ENCODE assay signal across 7 cellular contexts in the genomic region with DNA sequence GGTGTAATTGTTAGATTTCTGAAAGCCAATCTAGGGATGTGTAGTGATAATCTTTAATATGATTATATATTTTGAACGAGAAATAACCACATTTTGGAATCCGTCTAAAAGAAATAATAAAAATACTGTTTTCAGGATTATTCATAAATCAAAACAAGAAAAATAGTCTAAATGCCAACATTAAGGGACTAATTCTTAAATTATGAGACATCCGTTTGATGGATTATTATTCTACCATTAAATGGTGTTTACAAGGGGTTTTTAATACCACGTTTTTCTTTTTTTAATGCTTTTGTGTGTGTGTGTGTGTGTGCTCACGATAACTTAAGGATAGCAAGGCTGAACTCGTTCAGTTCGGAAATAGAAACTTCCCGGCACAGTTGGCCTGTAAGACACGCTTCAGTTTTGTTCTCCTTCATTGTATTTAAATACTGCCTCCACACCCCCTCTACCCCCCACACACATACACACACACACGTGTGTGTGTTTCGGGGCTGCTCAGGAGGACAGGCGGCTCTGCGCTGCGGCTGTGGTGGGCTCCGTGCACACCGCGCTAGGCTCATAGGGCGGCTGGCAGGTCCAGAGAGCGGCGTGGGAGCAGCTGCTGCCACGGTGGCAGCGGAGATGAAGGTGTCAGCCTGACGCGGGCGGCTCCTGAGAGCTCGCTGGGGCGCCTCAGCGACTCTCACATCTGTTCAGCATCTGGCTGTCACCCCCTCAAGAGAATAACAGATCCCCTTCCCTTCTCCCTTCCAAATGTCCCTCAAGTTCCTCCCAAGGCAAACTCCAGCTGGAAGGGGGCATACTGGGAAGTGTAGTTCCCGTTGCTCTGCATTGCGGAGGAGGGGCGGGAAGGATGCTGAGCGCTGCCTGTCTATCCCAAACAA. TPM values are rescaled to one million over a fixed set of nuclear protein-coding genes. Genes with fewer than 3 reads are reported as not detected.
A peak's percentile ranks its signal among the peaks of the same experiment; 100 is the strongest.
DNase-seq lines count a peak whose midpoint lies in the region; ATAC-seq and TF ChIP-seq lines count a peak whose summit lies in the region.

No MANE protein-coding gene starts in this region.

- no peak for TF ChIP-seq CTCF in HFF-Myc (IDR thresholded peaks at IDR 0.05; ENCODE audit: low read depth, low read length, missing control alignments)

- DNase-seq in HFF-Myc (ENCODE audit: extremely low read depth, low read depth) (no peak), T-cell (peak in 13 of 34 experiments; percentile 4 to 39 (median 20)), GF-D8 (lab: John Stamatoyannopoulos, UW) (no peak), NCI-H1436 (lab: John Stamatoyannopoulos, UW) (no peak)

- H3K27me3 Mint-ChIP-seq in T-cell: peaks cover 48 to 68% of the 10 kb centered on the region in 2 donors

- H3K9me3 ChIP-seq in duodenal mucosa (ENCODE audit: control insufficient read depth in 1 of 2, low read length in 2 of 2) (no peaks in the 10 kb centered on the region), muscle layer of duodenum (ENCODE audit: control insufficient read depth in 1 of 2, low read length in 2 of 2) (no peaks in the 10 kb centered on the region)

- POLR2A ChIA-PET in T-cell (lab: Charles Lee): interaction anchor here in 1 of 2 donors (0.6 kb wide), 1 partner anchor 32 kb away, joined by 4 read pairs; no protein-coding TSS in a partner anchor

- H3K4me1 Mint-ChIP-seq in T-cell: peaks cover 8 to 15% (median 14%) of the 10 kb centered on the region in 3 donors

- H3K27ac Mint-ChIP-seq in T-cell: no peak overlapping the region

- no peaks in the 10 kb centered on the region for H3K9me3 Mint-ChIP-seq in T-cell

- H3K27me3 ChIP-seq in duodenal mucosa (ENCODE audit: control insufficient read depth in 1 of 2, insufficient read depth in 2 of 2, low read length in 2 of 2) (peaks cover 30 to 48% of the 10 kb centered on the region in 2 donors), muscle layer of duodenum (ENCODE audit: low read depth, low read length) (peaks cover 17% of the 10 kb centered on the region)

- H3K4me3 ChIP-seq in HFF-Myc (replicated peaks; ENCODE audit: low read depth, low read length) (peak overlapping the region; percentile 28), duodenal mucosa (ENCODE audit: low read depth in 1 of 2, low read length in 2 of 2) (peak overlapping the region; percentile 42 to 52), muscle layer of duodenum (ENCODE audit: low read depth in 1 of 2, low read length in 2 of 2) (peak overlapping the region; percentile 34 to 59)

- no peak overlapping the region for H3K9ac ChIP-seq in duodenal mucosa (ENCODE audit: low read depth in 1 of 2, low read length in 2 of 2)

- no peaks in the 10 kb centered on the region for H3K36me3 ChIP-seq in duodenal mucosa (ENCODE audit: control insufficient read depth in 1 of 2, insufficient read depth in 2 of 2, low read length in 2 of 2)
- no peaks in the 10 kb centered on the region for H3K36me3 ChIP-seq in muscle layer of duodenum (ENCODE audit: control insufficient read depth in 1 of 2, insufficient read depth in 2 of 2, low read length in 2 of 2)

- H3K27ac ChIP-seq in duodenal mucosa (ENCODE audit: low read depth, low read length) (no peak overlapping the region), muscle layer of duodenum (ENCODE audit: low read length) (no peak overlapping the region)

- H3K4me1 ChIP-seq in duodenal mucosa (ENCODE audit: control insufficient read depth in 1 of 2, insufficient read depth in 2 of 2, low read length in 2 of 2): no peaks in the 10 kb centered on the region
- H3K4me1 ChIP-seq in muscle layer of duodenum (ENCODE audit: control insufficient read depth in 1 of 2, insufficient read depth in 2 of 2, low read length in 2 of 2): peaks cover 0 to 8% of the 10 kb centered on the region in 2 donors

- CTCF ChIA-PET in T-cell (lab: Charles Lee): no interaction called here

- H3K36me3 Mint-ChIP-seq in T-cell: no peaks in the 10 kb centered on the region

- peak overlapping the region; percentile 41 to 61 (median 59) for H3K4me3 Mint-ChIP-seq in T-cell

- ATAC-seq in T-cell (replicated peaks in 1 of 4): peak; percentile 48 to 84 (median 75)
- ATAC-seq in HG03039 (IDR thresholded peaks at IDR 0.05; ENCODE audit: unreplicated experiment): no peak

RNA-seq across cellular contexts. Expression of a gene that starts 23.0 kb away (rescaled TPM):
- total RNA-seq in T-cell: 100 to 1,000 TPM in 4 of 5 donors, 10 to 100 TPM in 1; 93.2 to 123 (median 116) TPM
